1 cellular context compared by ENCODE assay signal in genomic region chr19:15843823-15844222, GRCh38.
TF ChIP-seq lines count a peak whose summit lies in the region.

No MANE protein-coding gene starts in this region.

TF ChIP-seq in HepG2, 621 proteins besides CTCF, POLR2A, EP300 and RAD21:
- TF ChIP-seq CEBPG (CRISPR knock-in tag; IDR thresholded peaks at IDR 0.05) (peak; percentile 88), ZNF362 (CRISPR knock-in tag; IDR thresholded peaks at IDR 0.05; ENCODE audit: borderline replicate concordance) (peak; percentile 92), ZNF292 (CRISPR knock-in tag; IDR thresholded peaks at IDR 0.05; ENCODE audit: borderline replicate concordance, low read depth) (0 out of 2 replicates have a peak, but pooled peaks have one; percentile 29), CEBPB (IDR thresholded peaks at IDR 0.05; ENCODE audit: borderline replicate concordance, low read depth, low read length) (peak; percentile 85)
